17 cellular contexts compared by ENCODE assay signal in the genomic region with DNA sequence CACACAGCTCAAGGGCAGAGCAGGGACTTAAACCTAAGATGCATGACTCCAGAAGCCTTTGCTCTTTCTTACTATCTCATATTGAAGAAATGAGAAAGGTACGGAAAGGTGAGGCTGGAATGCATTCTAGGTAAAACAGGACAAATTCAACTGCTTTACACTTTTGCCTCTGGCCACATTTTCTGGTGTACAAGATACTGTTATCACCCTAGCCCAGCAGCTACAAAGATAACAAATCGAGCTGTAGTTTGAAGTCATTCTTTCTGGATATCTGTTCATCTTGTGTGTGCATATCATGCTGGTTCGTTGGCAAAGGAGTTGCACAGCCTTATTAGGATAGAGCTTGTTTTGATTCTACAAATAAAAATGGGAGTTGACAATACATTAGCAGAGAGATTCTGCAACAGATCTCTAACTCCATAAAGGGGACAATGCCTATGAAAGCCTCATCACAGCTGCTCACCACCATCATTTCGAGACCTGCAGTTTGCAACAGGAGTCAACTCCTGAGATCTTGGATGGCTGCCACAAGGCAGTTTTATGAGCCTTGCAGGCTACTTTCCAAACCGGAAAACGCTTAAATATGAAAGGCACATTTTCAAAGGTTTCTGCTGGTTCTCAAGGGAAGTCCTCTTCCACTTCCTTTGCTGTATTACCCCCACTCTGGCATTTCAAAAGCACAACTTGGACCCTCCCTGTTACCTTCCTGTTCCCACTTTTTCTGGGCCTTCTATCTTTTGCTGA.
DNase-seq lines count a peak whose midpoint lies in the region; ATAC-seq and TF ChIP-seq lines count a peak whose summit lies in the region.
"Had no signal": no experiment of that assay in that cellular context is flagged by ENCODE, and none has a peak within 500 bp of the region (broad histone marks: within the 10 kb centered on the region; RNA-seq: fewer than 3 reads in every experiment).

No MANE protein-coding gene starts in this region.

- no peaks in the 10 kb centered on the region for H3K4me1 Mint-ChIP-seq in WTC11
- H3K4me1 Mint-ChIP-seq: activated CD4-positive, alpha-beta T cell treated with anti-CD3 and anti-CD28 coated beads, Interleukin-2, amount 10 ng/mL, durations not matched to agents 24 days and 14 days had no signal

- H3K27ac Mint-ChIP-seq in WTC11, result no peak overlapping the region
- H3K27ac Mint-ChIP-seq: activated CD4-positive, alpha-beta T cell treated with anti-CD3 and anti-CD28 coated beads, Interleukin-2, amount 10 ng/mL, durations not matched to agents 24 days and 14 days; CD4-positive, alpha-beta T cell had no signal

- TF ChIP-seq CTCF in choroid plexus epithelial cell (conservative IDR thresholded peaks at IDR 0.05; ENCODE audit: low read depth, low read length) (no peak), WTC11 (IDR thresholded peaks at IDR 0.05) (no peak)

- no peak overlapping the region for H3K4me3 ChIP-seq in choroid plexus epithelial cell (ENCODE audit: low read depth, low read length)
- H3K4me3 ChIP-seq: GM23248 had no signal

- H3K27me3 Mint-ChIP-seq in WTC11 (ENCODE audit: low read depth), result no peaks in the 10 kb centered on the region

- H3K36me3 Mint-ChIP-seq in WTC11, result no peaks in the 10 kb centered on the region

- POLR2A ChIA-PET in WTC11 (lab: Charles Lee), result no interaction called here

- H3K9me3 Mint-ChIP-seq in WTC11, result peaks cover 5% of the 10 kb centered on the region
- H3K9me3 Mint-ChIP-seq: activated CD4-positive, alpha-beta T cell treated with anti-CD3 and anti-CD28 coated beads, Interleukin-2, amount 10 ng/mL, durations not matched to agents 24 days and 14 days; CD4-positive, alpha-beta T cell had no signal

- CTCF ChIA-PET in WTC11 (lab: Charles Lee), result interaction anchor here (0.7 kb wide), 1 partner anchor 179 kb away, joined by 3 read pairs; no protein-coding TSS in a partner anchor

- H3K4me3 Mint-ChIP-seq in WTC11, result no peak overlapping the region
- H3K4me3 Mint-ChIP-seq: activated CD4-positive, alpha-beta T cell treated with anti-CD3 and anti-CD28 coated beads, Interleukin-2, amount 10 ng/mL, durations not matched to agents 24 days and 14 days; CD4-positive, alpha-beta T cell had no signal

- DNase-seq in GF-D8 (lab: John Stamatoyannopoulos, UW) (peak; percentile 26), NCI-H2029 treated with DMSO at 0.1 percent for 48 hours (lab: John Stamatoyannopoulos, UW) (peak; percentile 74), choroid plexus epithelial cell (ENCODE audit: low read depth) (peak; percentile 63), renal cortical epithelial cell (ENCODE audit: low read depth) (peak; percentile 48), NCI-H1694 treated with DMSO at 0.1 percent for 48 hours (lab: John Stamatoyannopoulos, UW) (no peak), WTC11 (ENCODE audit: low spot score) (no peak)
- DNase-seq: activated CD4-positive, alpha-beta T cell treated with anti-CD3 and anti-CD28 coated beads, Interleukin-2, amount 10 ng/mL, durations not matched to agents 24 days and 14 days; aorta; CD4-positive, alpha-beta T cell; effector memory CD4-positive, alpha-beta T cell; GM23248; mesendoderm; NCI-H524; stimulated activated CD4-positive, alpha-beta T cell treated with anti-CD3 and anti-CD28 coated beads, Interleukin-2, amount 100 ng/mL, for 48 hours; stimulated activated naive CD8-positive, alpha-beta T cell treated with anti-CD3 and anti-CD28 coated beads, Interleukin-15, Interleukin-2, amounts not matched to agents 100 U/mL and 50 U/mL, for 24 hours had no signal

- ATAC-seq in GM19395 (IDR thresholded peaks at IDR 0.05; ENCODE audit: unreplicated experiment) (no peak), WTC11 (no peak), HG03460 (IDR thresholded peaks at IDR 0.05; ENCODE audit: unreplicated experiment) (no peak)
- ATAC-seq: stimulated activated naive CD8-positive, alpha-beta T cell treated with anti-CD3 and anti-CD28 coated beads, Interleukin-15, Interleukin-2, amounts not matched to agents 100 U/mL and 50 U/mL, for 24 hours had no signal

TF ChIP-seq in WTC11, 78 proteins besides CTCF, POLR2A, EP300 and RAD21:
- TF ChIP-seq ZNF219 (CRISPR knock-in tag; IDR thresholded peaks at IDR 0.05; ENCODE audit: borderline replicate concordance), result no peak
- no peak for TF ChIP-seq RORB (CRISPR knock-in tag; IDR thresholded peaks at IDR 0.05)
- TF ChIP-seq JUN (CRISPR knock-in tag; IDR thresholded peaks at IDR 0.05), result no peak
- TF ChIP-seq, protein P1, sequence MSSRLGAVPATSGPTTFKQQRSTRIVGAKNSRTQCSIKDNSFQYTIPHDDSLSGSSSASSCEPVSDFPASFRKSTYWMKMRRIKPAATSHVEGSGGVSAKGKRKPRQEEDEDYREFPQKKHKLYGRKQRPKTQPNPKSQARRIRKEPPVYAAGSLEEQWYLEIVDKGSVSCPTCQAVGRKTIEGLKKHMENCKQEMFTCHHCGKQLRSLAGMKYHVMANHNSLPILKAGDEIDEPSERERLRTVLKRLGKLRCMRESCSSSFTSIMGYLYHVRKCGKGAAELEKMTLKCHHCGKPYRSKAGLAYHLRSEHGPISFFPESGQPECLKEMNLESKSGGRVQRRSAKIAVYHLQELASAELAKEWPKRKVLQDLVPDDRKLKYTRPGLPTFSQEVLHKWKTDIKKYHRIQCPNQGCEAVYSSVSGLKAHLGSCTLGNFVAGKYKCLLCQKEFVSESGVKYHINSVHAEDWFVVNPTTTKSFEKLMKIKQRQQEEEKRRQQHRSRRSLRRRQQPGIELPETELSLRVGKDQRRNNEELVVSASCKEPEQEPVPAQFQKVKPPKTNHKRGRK (CRISPR knock-in tag; IDR thresholded peaks at IDR 0.05; ENCODE audit: borderline replicate concordance), result no peak
- TF ChIP-seq, protein P2, sequence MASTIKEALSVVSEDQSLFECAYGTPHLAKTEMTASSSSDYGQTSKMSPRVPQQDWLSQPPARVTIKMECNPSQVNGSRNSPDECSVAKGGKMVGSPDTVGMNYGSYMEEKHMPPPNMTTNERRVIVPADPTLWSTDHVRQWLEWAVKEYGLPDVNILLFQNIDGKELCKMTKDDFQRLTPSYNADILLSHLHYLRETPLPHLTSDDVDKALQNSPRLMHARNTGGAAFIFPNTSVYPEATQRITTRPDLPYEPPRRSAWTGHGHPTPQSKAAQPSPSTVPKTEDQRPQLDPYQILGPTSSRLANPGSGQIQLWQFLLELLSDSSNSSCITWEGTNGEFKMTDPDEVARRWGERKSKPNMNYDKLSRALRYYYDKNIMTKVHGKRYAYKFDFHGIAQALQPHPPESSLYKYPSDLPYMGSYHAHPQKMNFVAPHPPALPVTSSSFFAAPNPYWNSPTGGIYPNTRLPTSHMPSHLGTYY (CRISPR knock-in tag; IDR thresholded peaks at IDR 0.05), result no peak
- no peak for TF ChIP-seq IRF2 (CRISPR knock-in tag; IDR thresholded peaks at IDR 0.05; ENCODE audit: borderline replicate concordance, low read depth)
- TF ChIP-seq, protein P3, sequence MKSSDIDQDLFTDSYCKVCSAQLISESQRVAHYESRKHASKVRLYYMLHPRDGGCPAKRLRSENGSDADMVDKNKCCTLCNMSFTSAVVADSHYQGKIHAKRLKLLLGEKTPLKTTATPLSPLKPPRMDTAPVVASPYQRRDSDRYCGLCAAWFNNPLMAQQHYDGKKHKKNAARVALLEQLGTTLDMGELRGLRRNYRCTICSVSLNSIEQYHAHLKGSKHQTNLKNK (CRISPR knock-in tag; IDR thresholded peaks at IDR 0.05), result no peak
- TF ChIP-seq RELA (CRISPR knock-in tag; IDR thresholded peaks at IDR 0.05; ENCODE audit: borderline replicate concordance), result no peak
- TF ChIP-seq OVOL2 (CRISPR knock-in tag; IDR thresholded peaks at IDR 0.05; ENCODE audit: borderline replicate concordance), result no peak
- TF ChIP-seq GTF2I (CRISPR knock-in tag; conservative IDR thresholded peaks at IDR 0.05), result no peak
- TF ChIP-seq, protein P4, sequence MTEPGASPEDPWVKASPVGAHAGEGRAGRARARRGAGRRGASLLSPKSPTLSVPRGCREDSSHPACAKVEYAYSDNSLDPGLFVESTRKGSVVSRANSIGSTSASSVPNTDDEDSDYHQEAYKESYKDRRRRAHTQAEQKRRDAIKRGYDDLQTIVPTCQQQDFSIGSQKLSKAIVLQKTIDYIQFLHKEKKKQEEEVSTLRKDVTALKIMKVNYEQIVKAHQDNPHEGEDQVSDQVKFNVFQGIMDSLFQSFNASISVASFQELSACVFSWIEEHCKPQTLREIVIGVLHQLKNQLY (CRISPR knock-in tag; IDR thresholded peaks at IDR 0.05), result no peak

Comparison
In these comparisons a context has a peak if more than half of its experiments do, and no peak if none do; other contexts are left out.
1. DNase-seq: peak in GF-D8 (single experiment), NCI-H2029 treated with DMSO at 0.1 percent for 48 hours (single experiment), choroid plexus epithelial cell (single experiment) and renal cortical epithelial cell (single experiment); none in NCI-H1694 treated with DMSO at 0.1 percent for 48 hours (single experiment) and WTC11 (single experiment).